7 cellular contexts compared by ENCODE assay signal in the genomic region with DNA sequence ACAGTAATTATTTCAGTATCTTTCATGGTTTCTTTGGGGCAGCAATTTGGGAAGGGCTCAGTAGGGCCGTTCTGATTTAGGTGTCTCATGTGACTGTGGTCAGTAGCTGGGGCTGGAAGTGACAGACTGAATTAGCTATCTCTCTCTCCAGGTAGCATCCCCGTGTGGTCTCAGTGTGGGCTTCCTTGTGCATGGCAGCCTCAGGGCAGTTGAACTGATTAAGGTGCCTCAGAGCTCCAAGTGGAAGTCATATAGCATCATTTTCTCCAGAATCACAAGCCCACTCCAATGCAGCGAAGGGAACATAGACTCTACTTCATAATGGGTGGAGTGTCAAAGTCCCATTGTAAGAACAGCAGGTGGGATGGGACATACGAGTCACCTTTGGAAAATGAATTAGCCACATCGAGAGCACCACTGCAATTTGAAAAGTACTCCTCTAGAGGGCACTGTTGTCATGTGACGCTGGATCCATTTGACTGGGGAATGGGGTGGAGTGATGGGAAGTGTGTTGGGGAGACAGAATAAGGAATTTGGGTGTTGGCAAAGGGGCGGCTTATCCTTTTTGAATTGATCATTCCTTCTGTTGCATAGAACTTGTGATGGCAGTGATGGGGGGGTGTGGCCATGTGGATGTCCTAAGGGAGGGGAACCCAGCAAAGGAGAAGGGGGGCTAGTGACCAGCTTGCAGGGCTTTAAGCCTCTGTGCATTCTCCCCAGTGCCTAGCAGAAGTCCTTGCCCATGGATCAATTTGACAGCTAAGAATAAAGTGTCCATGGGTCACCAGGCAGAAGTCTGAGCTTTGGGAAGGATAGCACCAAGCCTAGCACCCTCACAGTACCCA. TPM values are rescaled to one million over a fixed set of nuclear protein-coding genes. Genes with fewer than 3 reads are reported as not detected.
A peak's percentile ranks its signal among the peaks of the same experiment; 100 is the strongest.
DNase-seq lines count a peak whose midpoint lies in the region; ATAC-seq, FAIRE-seq and TF ChIP-seq lines count a peak whose summit lies in the region.

No MANE protein-coding gene starts in this region.

- CTCF ChIA-PET in K562 (lab: Yijun Ruan, JAX; ENCODE audit: low intra/inter-chr PET ratio) = interaction anchor here (0.6 to 1.7 kb wide), 4 partner anchors 303 to 606 kb away, joined by 3 to 14 read pairs (median 4); no protein-coding TSS in a partner anchor

- POLR2A ChIA-PET in K562 (lab: Yijun Ruan, JAX) = interaction anchor here (1.4 kb wide), 1 partner anchor 304 kb away, joined by 3 read pairs; no protein-coding TSS in a partner anchor

- H3K4me2 ChIP-seq in KMS-11 (no peak overlapping the region), K562 (ENCODE audit: insufficient read depth, low read length) (no peak overlapping the region)

- H3K27me3 ChIP-seq in KMS-11 (ENCODE audit: insufficient read depth, low read depth) = no peaks in the 10 kb centered on the region
- no peaks in the 10 kb centered on the region; the same call in 1 of the 2 replicates for H3K27me3 ChIP-seq in SJCRH30
- H3K27me3 ChIP-seq in K562 (ENCODE audit: control insufficient read depth in 2 of 2, insufficient read depth in 2 of 2, low read length in 2 of 2) = peaks cover 0 to 11% of the 10 kb centered on the region in 2 experiments; a peak in 2 of 5 replicates

- WGBS in K562 (ENCODE audit: insufficient coverage, low coverage, missing lambda C conversion rate) = under 1% methylated on average over 7 of the region's 7 CpGs

- in situ Hi-C loops in K562 (cut with MboI) = loop anchor here (5.0 kb wide), 1 partner anchor 296 kb away; no protein-coding TSS in a partner anchor

- intact Hi-C loops in K562 (cut with micrococcal nuclease) = loop anchor here (2.0 to 10.0 kb wide), 3 partner anchors 274 to 444 kb away; no protein-coding TSS in a partner anchor

- no peak for TF ChIP-seq EP300 in K562 (IDR thresholded peaks at IDR 0.05; ENCODE audit: low read length)

- FAIRE-seq in K562 (lab: Jason Lieb, UNC) = peak; percentile 95

- peak; percentile 78 to 94 for TF ChIP-seq RAD21 in K562 (CRISPR knock-in tag; conservative IDR thresholded peaks at IDR 0.05 in 1 of 2, IDR thresholded peaks at IDR 0.05 in 1 of 2)

- no peaks in the 10 kb centered on the region for H3K4me1 ChIP-seq in KMS-11 (ENCODE audit: low read depth, poor library complexity, severe bottlenecking)
- no peaks in the 10 kb centered on the region for H3K4me1 ChIP-seq in SJCRH30
- no peaks in the 10 kb centered on the region for H3K4me1 ChIP-seq in K562 (replicated peaks in 1 of 2; ENCODE audit: control insufficient read depth in 2 of 2, insufficient read depth in 2 of 2, low read length in 2 of 2)

- H3K9me1 ChIP-seq in K562 (ENCODE audit: control insufficient read depth, insufficient read depth, low read length) = no peaks in the 10 kb centered on the region

- H3K9me3 ChIP-seq in SJCRH30 (replicated peaks) (no peaks in the 10 kb centered on the region), K562 (replicated peaks; ENCODE audit: control insufficient read depth, insufficient read depth, low read depth, low read length) (no peaks in the 10 kb centered on the region)

- DNase-seq in ELF-1 (ENCODE audit: low read depth, low spot score) = peak; percentile 77
- peak; percentile 51 to 84 for DNase-seq in SJCRH30
- DNase-seq in K562 (ENCODE audit: extremely low read depth in 1 of 4, low spot score in 3 of 4) = peak; percentile 58 to 81 (median 76)
- DNase-seq in iPS DF 4.7 (ENCODE audit: extremely low read depth, low spot score) = peak; percentile 75
- peak; percentile 37 for DNase-seq in stimulated activated CD4-positive, alpha-beta T cell treated with anti-CD3 and anti-CD28 coated beads, Interleukin-15, amount 100 ng/mL, for 24 hours

- TF ChIP-seq POLR2A in K562 (conservative IDR thresholded peaks at IDR 0.05) = no peak

- ATAC-seq in K562 = peak; percentile 92
- no peak for ATAC-seq in GM21723 (IDR thresholded peaks at IDR 0.05; ENCODE audit: unreplicated experiment)

- H3K79me2 ChIP-seq in KMS-11 (ENCODE audit: insufficient read depth, low read depth) (no peaks in the 10 kb centered on the region), K562 (ENCODE audit: control insufficient read depth, insufficient read depth, low read length) (no peaks in the 10 kb centered on the region)

- no TSS peak for BruUV-seq in K562 (replicated peaks; lab: Mats Ljungman, UMichigan)

- no peak overlapping the region for H3K9ac ChIP-seq in KMS-11
- no peak overlapping the region for H3K9ac ChIP-seq in K562 (ENCODE audit: insufficient read depth in 1 of 2, low read depth in 2 of 2, low read length in 2 of 2)

- no peak overlapping the region for H3K4me3 ChIP-seq in KMS-11 (IDR thresholded peaks at IDR 0.05; ENCODE audit: insufficient read depth, low read depth, low read length)
- no peak overlapping the region for H3K4me3 ChIP-seq in SJCRH30
- H3K4me3 ChIP-seq in K562 = no peak overlapping the region

- no peaks in the 10 kb centered on the region for H4K20me1 ChIP-seq in KMS-11 (ENCODE audit: insufficient read depth)
- H4K20me1 ChIP-seq in K562 (replicated peaks; ENCODE audit: control insufficient read depth, insufficient read depth, low read length) = peaks cover 7% of the 10 kb centered on the region

- H3K27ac ChIP-seq in KMS-11 = no peak overlapping the region
- H3K27ac ChIP-seq in SJCRH30 = no peak overlapping the region
- H3K27ac ChIP-seq in K562 (ENCODE audit: extremely low read depth, low read depth, low read length) = no peak overlapping the region

- H3K36me3 ChIP-seq in KMS-11 (ENCODE audit: insufficient read depth) (no peaks in the 10 kb centered on the region), SJCRH30 (no peaks in the 10 kb centered on the region), K562 (ENCODE audit: control insufficient read depth, insufficient read depth, low read length) (no peaks in the 10 kb centered on the region)

- TF ChIP-seq CTCF in KMS-11 (conservative IDR thresholded peaks at IDR 0.05; ENCODE audit: low read depth, low read length) (peak; percentile 98), K562 (IDR thresholded peaks at IDR 0.05 in 2 of 3, conservative IDR thresholded peaks at IDR 0.05 in 1 of 3; ENCODE audit: insufficient read depth in 2 of 3, low read depth in 1 of 3, low read length in 3 of 3) (peak; percentile 81 to 89 (median 89))

- no peak overlapping the region for H2AFZ ChIP-seq in KMS-11 (ENCODE audit: low read depth)
- no peak overlapping the region for H2AFZ ChIP-seq in K562 (ENCODE audit: low read depth, low read length)

TF ChIP-seq in K562, 482 proteins besides CTCF, POLR2A, EP300 and RAD21 (continues in another document):
- TF ChIP-seq TEAD4 (IDR thresholded peaks at IDR 0.05; ENCODE audit: low read length) (no peak), TEAD4 (CRISPR knock-in tag; IDR thresholded peaks at IDR 0.05; ENCODE audit: borderline replicate concordance) (no peak), SMC3 (conservative IDR thresholded peaks at IDR 0.05; ENCODE audit: insufficient read depth, low read depth, low read length) (peak; percentile 74)

RNA-seq across cellular contexts. Expression of a gene that starts 39.3 kb away (rescaled TPM):
- total RNA-seq in SJCRH30 (2014; rRNA removed; shearing (Covaris generic)) = 78.7 and 80.9 TPM in 2 replicates
- total RNA-seq in K562 (2011; cell fraction: chromatin; rRNA removed; ENCODE audit: low replicate concordance) = 28.9 and 31.0 TPM in 2 replicates
- total RNA-seq in K562 (2011; cell fraction: nucleolus; rRNA removed) = 28.7 and 29.2 TPM in 2 replicates
- 34.3 and 53.8 TPM in 2 replicates for total RNA-seq in K562 (2011; cell fraction: nucleoplasm; rRNA removed)
- 80.0 and 89.0 TPM in 2 replicates for total RNA-seq in K562 (2014; rRNA removed)
- 94.8 and 101 TPM in 2 replicates for total RNA-seq in K562 (2014; rRNA removed; fragmentation: Illumina TruSeq; extraction: Trizol)
- 95.7 and 99.2 TPM in 2 replicates for total RNA-seq in K562 (2015; rRNA removed; fragmentation: Illumina TruSeq; extraction: Trizol)
- 88.3 and 92.9 TPM in 2 replicates for total RNA-seq in K562 (2021)
- polyA plus RNA-seq in K562 (2011; rRNA removed) = 63.7 and 104 TPM in 2 replicates
- 38.9 and 49.3 TPM in 2 replicates for polyA plus RNA-seq in K562 (2011; cell fraction: cytosol; rRNA removed)
- 53.0 and 82.5 TPM in 2 replicates for polyA plus RNA-seq in K562 (2011; cell fraction: nucleus; rRNA removed)
- polyA plus RNA-seq in K562 (2012) = 64.0 and 97.8 TPM in 2 replicates
- polyA plus RNA-seq in K562 (2014; fragmentation: Illumina TruSeq; extraction: Trizol) = 118 and 129 TPM in 2 replicates
- 100 to 1,000 TPM; 125 to 151 TPM for polyA plus RNA-seq in K562 (2014; fragmentation: Nextera tagmentation; extraction: Ambion mirVana)
- 106 and 108 TPM in 2 replicates for polyA plus RNA-seq in K562 (2014; rRNA removed)
- 33.3 and 37.8 TPM in 2 replicates for polyA minus RNA-seq in K562 (2011; rRNA and poly(A)+ RNA removed)
- 17.9 and 33.9 TPM in 2 replicates for polyA minus RNA-seq in K562 (2011; cell fraction: cytosol; rRNA and poly(A)+ RNA removed)
- 13.4 and 15.8 TPM in 2 replicates for polyA minus RNA-seq in K562 (2011; cell fraction: nucleus; rRNA and poly(A)+ RNA removed)

RNA-seq across cellular contexts. Expression of a gene that starts 47.6 kb away (rescaled TPM):
- total RNA-seq in SJCRH30 (2014; rRNA removed; shearing (Covaris generic)) = 646 and 678 TPM in 2 replicates
- 55.7 and 133 TPM in 2 replicates for total RNA-seq in K562 (2011; cell fraction: chromatin; rRNA removed; ENCODE audit: low replicate concordance)
- total RNA-seq in K562 (2011; cell fraction: nucleolus; rRNA removed) = 39.9 and 44.1 TPM in 2 replicates
- total RNA-seq in K562 (2011; cell fraction: nucleoplasm; rRNA removed) = 111 and 126 TPM in 2 replicates
- total RNA-seq in K562 (2014; rRNA removed) (594 and 1,182 TPM in 2 replicates), K562 (2014; rRNA removed; fragmentation: Illumina TruSeq; extraction: Trizol) (745 and 807 TPM in 2 replicates), K562 (2015; rRNA removed; fragmentation: Illumina TruSeq; extraction: Trizol) (603 and 612 TPM in 2 replicates), K562 (2021) (649 and 750 TPM in 2 replicates)
- polyA plus RNA-seq in K562 (2011; rRNA removed) (253 and 674 TPM in 2 replicates), K562 (2014; fragmentation: Illumina TruSeq; extraction: Trizol) (808 and 1,147 TPM in 2 replicates), K562 (2014; fragmentation: Nextera tagmentation; extraction: Ambion mirVana) (1,000 to 10,000 TPM; 2,312 to 2,611 TPM), K562 (2014; rRNA removed) (1,784 and 2,061 TPM in 2 replicates)
- 80.9 and 210 TPM in 2 replicates for polyA plus RNA-seq in K562 (2011; cell fraction: cytosol; rRNA removed)
- 103 and 122 TPM in 2 replicates for polyA plus RNA-seq in K562 (2011; cell fraction: nucleus; rRNA removed)
- polyA plus RNA-seq in K562 (2012) = 215 and 904 TPM in 2 replicates
- 120 and 184 TPM in 2 replicates for polyA minus RNA-seq in K562 (2011; rRNA and poly(A)+ RNA removed)
- 31.0 and 79.3 TPM in 2 replicates for polyA minus RNA-seq in K562 (2011; cell fraction: cytosol; rRNA and poly(A)+ RNA removed)
- polyA minus RNA-seq in K562 (2011; cell fraction: nucleus; rRNA and poly(A)+ RNA removed) = 21.9 and 24.0 TPM in 2 replicates
